In the genomic region with DNA sequence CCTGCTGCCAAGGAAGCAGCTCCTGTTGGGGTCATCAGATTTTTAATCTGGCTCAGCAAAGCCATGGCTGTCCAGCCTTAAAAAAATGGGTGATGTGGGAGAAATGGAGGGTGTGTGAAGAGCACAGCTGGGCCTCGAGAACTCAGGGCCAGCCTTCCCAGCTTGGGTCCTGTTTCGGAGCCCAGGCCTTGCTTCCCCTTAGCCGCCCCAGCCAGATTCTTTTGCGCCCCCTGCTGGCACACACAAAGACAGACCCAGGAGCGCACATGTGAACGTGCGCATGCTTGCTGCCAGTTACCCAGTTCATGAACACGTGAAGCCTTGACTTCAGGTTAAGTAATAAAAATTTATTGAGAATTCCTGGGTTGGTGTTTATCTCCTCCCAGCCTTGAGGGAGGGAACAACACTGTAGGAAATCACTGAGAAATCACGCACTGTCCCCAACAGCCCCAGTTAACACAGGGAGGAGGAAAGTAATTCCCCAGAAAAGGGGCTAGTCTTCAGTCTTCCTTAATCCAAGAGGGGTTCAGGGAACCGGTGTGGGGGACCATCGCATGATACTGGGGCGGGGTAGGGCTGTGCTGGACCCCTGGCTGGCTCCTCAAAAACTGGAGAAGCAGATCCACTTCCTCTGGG, we compare ENCODE assay signal across 1 cellular context.
TF ChIP-seq lines count a peak whose summit lies in the region.

No MANE protein-coding gene starts in this region.

TF ChIP-seq in SK-N-SH, 30 proteins besides CTCF, POLR2A, EP300 and RAD21 (continued from another document):
- TF ChIP-seq, protein P1, sequence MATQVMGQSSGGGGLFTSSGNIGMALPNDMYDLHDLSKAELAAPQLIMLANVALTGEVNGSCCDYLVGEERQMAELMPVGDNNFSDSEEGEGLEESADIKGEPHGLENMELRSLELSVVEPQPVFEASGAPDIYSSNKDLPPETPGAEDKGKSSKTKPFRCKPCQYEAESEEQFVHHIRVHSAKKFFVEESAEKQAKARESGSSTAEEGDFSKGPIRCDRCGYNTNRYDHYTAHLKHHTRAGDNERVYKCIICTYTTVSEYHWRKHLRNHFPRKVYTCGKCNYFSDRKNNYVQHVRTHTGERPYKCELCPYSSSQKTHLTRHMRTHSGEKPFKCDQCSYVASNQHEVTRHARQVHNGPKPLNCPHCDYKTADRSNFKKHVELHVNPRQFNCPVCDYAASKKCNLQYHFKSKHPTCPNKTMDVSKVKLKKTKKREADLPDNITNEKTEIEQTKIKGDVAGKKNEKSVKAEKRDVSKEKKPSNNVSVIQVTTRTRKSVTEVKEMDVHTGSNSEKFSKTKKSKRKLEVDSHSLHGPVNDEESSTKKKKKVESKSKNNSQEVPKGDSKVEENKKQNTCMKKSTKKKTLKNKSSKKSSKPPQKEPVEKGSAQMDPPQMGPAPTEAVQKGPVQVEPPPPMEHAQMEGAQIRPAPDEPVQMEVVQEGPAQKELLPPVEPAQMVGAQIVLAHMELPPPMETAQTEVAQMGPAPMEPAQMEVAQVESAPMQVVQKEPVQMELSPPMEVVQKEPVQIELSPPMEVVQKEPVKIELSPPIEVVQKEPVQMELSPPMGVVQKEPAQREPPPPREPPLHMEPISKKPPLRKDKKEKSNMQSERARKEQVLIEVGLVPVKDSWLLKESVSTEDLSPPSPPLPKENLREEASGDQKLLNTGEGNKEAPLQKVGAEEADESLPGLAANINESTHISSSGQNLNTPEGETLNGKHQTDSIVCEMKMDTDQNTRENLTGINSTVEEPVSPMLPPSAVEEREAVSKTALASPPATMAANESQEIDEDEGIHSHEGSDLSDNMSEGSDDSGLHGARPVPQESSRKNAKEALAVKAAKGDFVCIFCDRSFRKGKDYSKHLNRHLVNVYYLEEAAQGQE (IDR thresholded peaks at IDR 0.05; ENCODE audit: low read depth, low read length), result no peak
- peak; percentile 57; the same call in 1 of the 2 replicates for TF ChIP-seq SIN3A (IDR thresholded peaks at IDR 0.05; ENCODE audit: borderline replicate concordance, low read depth, low read length)
- TF ChIP-seq, protein P2, sequence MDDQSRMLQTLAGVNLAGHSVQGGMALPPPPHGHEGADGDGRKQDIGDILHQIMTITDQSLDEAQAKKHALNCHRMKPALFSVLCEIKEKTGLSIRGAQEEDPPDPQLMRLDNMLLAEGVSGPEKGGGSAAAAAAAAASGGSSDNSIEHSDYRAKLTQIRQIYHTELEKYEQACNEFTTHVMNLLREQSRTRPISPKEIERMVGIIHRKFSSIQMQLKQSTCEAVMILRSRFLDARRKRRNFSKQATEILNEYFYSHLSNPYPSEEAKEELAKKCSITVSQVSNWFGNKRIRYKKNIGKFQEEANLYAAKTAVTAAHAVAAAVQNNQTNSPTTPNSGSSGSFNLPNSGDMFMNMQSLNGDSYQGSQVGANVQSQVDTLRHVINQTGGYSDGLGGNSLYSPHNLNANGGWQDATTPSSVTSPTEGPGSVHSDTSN (IDR thresholded peaks at IDR 0.05), result no peak
- TF ChIP-seq POLR2AphosphoS5 (IDR thresholded peaks at IDR 0.05; ENCODE audit: low read depth, low read length), result no peak
- TF ChIP-seq FOXM1 (IDR thresholded peaks at IDR 0.05; ENCODE audit: low read depth), result no peak
- TF ChIP-seq, protein P3, sequence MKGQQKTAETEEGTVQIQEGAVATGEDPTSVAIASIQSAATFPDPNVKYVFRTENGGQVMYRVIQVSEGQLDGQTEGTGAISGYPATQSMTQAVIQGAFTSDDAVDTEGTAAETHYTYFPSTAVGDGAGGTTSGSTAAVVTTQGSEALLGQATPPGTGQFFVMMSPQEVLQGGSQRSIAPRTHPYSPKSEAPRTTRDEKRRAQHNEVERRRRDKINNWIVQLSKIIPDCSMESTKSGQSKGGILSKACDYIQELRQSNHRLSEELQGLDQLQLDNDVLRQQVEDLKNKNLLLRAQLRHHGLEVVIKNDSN (IDR thresholded peaks at IDR 0.05; ENCODE audit: borderline replicate concordance, low read depth), result no peak
- peak; percentile 55 for TF ChIP-seq NRF1 (IDR thresholded peaks at IDR 0.05; ENCODE audit: low read depth, low read length)
- TF ChIP-seq RCOR1 (IDR thresholded peaks at IDR 0.05; ENCODE audit: low read length), result no peak
- TF ChIP-seq EZH2phosphoT487 (IDR thresholded peaks at IDR 0.05; ENCODE audit: borderline replicate concordance, low read depth), result no peak
- no peak for TF ChIP-seq TEAD4 (IDR thresholded peaks at IDR 0.05; ENCODE audit: borderline replicate concordance, insufficient read depth)
- TF ChIP-seq MEF2A (IDR thresholded peaks at IDR 0.05; ENCODE audit: borderline replicate concordance, low read depth), result no peak
- no peak for TF ChIP-seq TAF1 (IDR thresholded peaks at IDR 0.05; ENCODE audit: borderline replicate concordance, low read depth, low read length)
- TF ChIP-seq TCF12 (IDR thresholded peaks at IDR 0.05), result no peak; the same call in 1 of the 2 replicates
- no peak for TF ChIP-seq GABPA (IDR thresholded peaks at IDR 0.05; ENCODE audit: low read depth)
- TF ChIP-seq ELF1 (IDR thresholded peaks at IDR 0.05), result no peak
- TF ChIP-seq, protein P4, sequence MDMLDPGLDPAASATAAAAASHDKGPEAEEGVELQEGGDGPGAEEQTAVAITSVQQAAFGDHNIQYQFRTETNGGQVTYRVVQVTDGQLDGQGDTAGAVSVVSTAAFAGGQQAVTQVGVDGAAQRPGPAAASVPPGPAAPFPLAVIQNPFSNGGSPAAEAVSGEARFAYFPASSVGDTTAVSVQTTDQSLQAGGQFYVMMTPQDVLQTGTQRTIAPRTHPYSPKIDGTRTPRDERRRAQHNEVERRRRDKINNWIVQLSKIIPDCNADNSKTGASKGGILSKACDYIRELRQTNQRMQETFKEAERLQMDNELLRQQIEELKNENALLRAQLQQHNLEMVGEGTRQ (IDR thresholded peaks at IDR 0.05; ENCODE audit: borderline replicate concordance, low read depth, low read length), result no peak
- no peak for TF ChIP-seq GATA2 (CRISPR knock-in tag; IDR thresholded peaks at IDR 0.05)
- TF ChIP-seq SMC3 (IDR thresholded peaks at IDR 0.05; ENCODE audit: low read depth, low read length), result peak; percentile 77
- TF ChIP-seq FOSL2 (IDR thresholded peaks at IDR 0.05; ENCODE audit: borderline replicate concordance, low read depth), result 0 out of 2 replicates have a peak, but pooled peaks have one; percentile 2
- no peak for TF ChIP-seq RFX5 (IDR thresholded peaks at IDR 0.05; ENCODE audit: low read length)
- TF ChIP-seq RXRA (IDR thresholded peaks at IDR 0.05; ENCODE audit: borderline replicate concordance, low read depth), result no peak
- TF ChIP-seq, protein P5, sequence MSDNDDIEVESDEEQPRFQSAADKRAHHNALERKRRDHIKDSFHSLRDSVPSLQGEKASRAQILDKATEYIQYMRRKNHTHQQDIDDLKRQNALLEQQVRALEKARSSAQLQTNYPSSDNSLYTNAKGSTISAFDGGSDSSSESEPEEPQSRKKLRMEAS (IDR thresholded peaks at IDR 0.05; ENCODE audit: low read depth), result peak; percentile 85
- no peak for TF ChIP-seq JUND (IDR thresholded peaks at IDR 0.05)
- TF ChIP-seq, protein P6, sequence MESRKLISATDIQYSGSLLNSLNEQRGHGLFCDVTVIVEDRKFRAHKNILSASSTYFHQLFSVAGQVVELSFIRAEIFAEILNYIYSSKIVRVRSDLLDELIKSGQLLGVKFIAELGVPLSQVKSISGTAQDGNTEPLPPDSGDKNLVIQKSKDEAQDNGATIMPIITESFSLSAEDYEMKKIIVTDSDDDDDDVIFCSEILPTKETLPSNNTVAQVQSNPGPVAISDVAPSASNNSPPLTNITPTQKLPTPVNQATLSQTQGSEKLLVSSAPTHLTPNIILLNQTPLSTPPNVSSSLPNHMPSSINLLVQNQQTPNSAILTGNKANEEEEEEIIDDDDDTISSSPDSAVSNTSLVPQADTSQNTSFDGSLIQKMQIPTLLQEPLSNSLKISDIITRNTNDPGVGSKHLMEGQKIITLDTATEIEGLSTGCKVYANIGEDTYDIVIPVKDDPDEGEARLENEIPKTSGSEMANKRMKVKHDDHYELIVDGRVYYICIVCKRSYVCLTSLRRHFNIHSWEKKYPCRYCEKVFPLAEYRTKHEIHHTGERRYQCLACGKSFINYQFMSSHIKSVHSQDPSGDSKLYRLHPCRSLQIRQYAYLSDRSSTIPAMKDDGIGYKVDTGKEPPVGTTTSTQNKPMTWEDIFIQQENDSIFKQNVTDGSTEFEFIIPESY (IDR thresholded peaks at IDR 0.05; ENCODE audit: borderline replicate concordance, low read depth), result no peak
